Comparison of ENCODE assay signal across 9 cellular contexts in the genomic region with DNA sequence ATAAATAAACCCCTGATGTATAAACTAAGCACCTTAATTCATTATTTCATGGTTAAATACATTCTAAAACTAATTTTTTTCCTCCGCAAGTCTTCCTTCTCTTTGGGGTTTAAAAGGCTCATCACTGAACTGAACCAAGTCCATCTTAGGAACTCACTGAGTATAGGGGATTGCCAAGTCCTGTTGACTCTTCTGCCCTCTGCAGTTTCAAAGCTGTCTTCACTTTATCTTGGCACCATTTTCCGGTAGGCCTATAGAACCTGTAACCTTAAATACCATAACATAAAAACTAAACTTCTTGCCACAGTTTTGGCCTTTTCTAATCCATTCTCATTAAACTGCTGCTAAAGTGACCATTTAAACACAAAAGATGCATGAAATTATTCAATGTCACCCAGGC.
DNase-seq lines count a peak whose midpoint lies in the region; ATAC-seq and TF ChIP-seq lines count a peak whose summit lies in the region.
"Had no signal": no experiment of that assay in that cellular context is flagged by ENCODE, and none has a peak within 500 bp of the region (broad histone marks: within the 10 kb centered on the region; RNA-seq: fewer than 3 reads in every experiment).

No MANE protein-coding gene starts in this region.

- no peak for TF ChIP-seq POLR2A in suprapubic skin (IDR thresholded peaks at IDR 0.05)

- H3K9me3 ChIP-seq in suprapubic skin, result no peaks in the 10 kb centered on the region

- H3K4me3 ChIP-seq in HFF-Myc (replicated peaks; ENCODE audit: low read depth, low read length), result no peak overlapping the region
- no peak overlapping the region for H3K4me3 ChIP-seq in suprapubic skin
- H3K4me3 ChIP-seq: BLaER1 had no signal

- H3K27ac ChIP-seq in suprapubic skin, result no peak overlapping the region
- H3K27ac ChIP-seq: BLaER1 had no signal

- TF ChIP-seq CTCF in HFF-Myc (IDR thresholded peaks at IDR 0.05; ENCODE audit: low read depth, low read length, missing control alignments) (peak; percentile 23), suprapubic skin (IDR thresholded peaks at IDR 0.05) (peak; percentile 15 to 29)

- no peaks in the 10 kb centered on the region for H3K36me3 ChIP-seq in suprapubic skin
- H3K36me3 ChIP-seq: BLaER1 had no signal

- 52% methylated on average over 2 of the region's 2 CpGs for WGBS in suprapubic skin

- H3K4me1 ChIP-seq in suprapubic skin, result no peaks in the 10 kb centered on the region

- no peak for TF ChIP-seq EP300 in suprapubic skin (IDR thresholded peaks at IDR 0.05)

- peak; percentile 6 for DNase-seq in NCI-H1694 treated with DMSO at 0.1 percent for 48 hours (lab: John Stamatoyannopoulos, UW)
- no peak for DNase-seq in NCI-H1694 (lab: John Stamatoyannopoulos, UW)
- DNase-seq in HFF-Myc (ENCODE audit: extremely low read depth, low read depth), result peak; percentile 16
- DNase-seq in RKO (ENCODE audit: low spot score), result peak; percentile 65
- peak; percentile 46 for DNase-seq in fibroblast of peridontal ligament (ENCODE audit: extremely low read depth)
- DNase-seq in suprapubic skin (ENCODE audit: low spot score in 2 of 2), result no peak
- DNase-seq in occipital lobe (lab: John Stamatoyannopoulos, UW), result no peak

- H3K27me3 ChIP-seq in suprapubic skin, result no peaks in the 10 kb centered on the region
- H3K27me3 ChIP-seq: BLaER1 had no signal

- no peak for ATAC-seq in HG03442 (IDR thresholded peaks at IDR 0.05; ENCODE audit: unreplicated experiment)

Comparison
In these comparisons a context has a peak if more than half of its experiments do, and no peak if none do; other contexts are left out.
1. DNase-seq: peak in NCI-H1694 treated with DMSO at 0.1 percent for 48 hours (single experiment), HFF-Myc (single experiment), RKO (single experiment) and fibroblast of peridontal ligament (single experiment); none in NCI-H1694 (single experiment), suprapubic skin (0 of 2) and occipital lobe (single experiment).